ENCODE assay signal across 9 cellular contexts in genomic region chr22:28855355-28856094, GRCh38. TPM values are rescaled to one million over a fixed set of nuclear protein-coding genes. Genes with fewer than 3 reads are reported as not detected.
DNase-seq lines count a peak whose midpoint lies in the region; ATAC-seq, FAIRE-seq and TF ChIP-seq lines count a peak whose summit lies in the region.
"Had no signal": no experiment of that assay in that cellular context is flagged by ENCODE, and none has a peak within 500 bp of the region (broad histone marks: within the 10 kb centered on the region; RNA-seq: fewer than 3 reads in every experiment).

No MANE protein-coding gene starts in this region.

- H3K27me3 ChIP-seq in BJ (ENCODE audit: control insufficient read depth, insufficient read depth, low read length) (peaks cover 2% of the 10 kb centered on the region; the same call in 1 of the 2 replicates), fibroblast of lung (ENCODE audit: control insufficient read depth, insufficient read depth, low read length) (no peaks in the 10 kb centered on the region), upper lobe of left lung (no peaks in the 10 kb centered on the region)

- H3K79me2 ChIP-seq in fibroblast of lung (ENCODE audit: control insufficient read depth, insufficient read depth, low read length) = no peaks in the 10 kb centered on the region

- H3K4me1 ChIP-seq in fibroblast of lung (ENCODE audit: control insufficient read depth, extremely low read depth, insufficient read depth, low read length) (no peaks in the 10 kb centered on the region), upper lobe of left lung (no peaks in the 10 kb centered on the region)

- H3K9me3 Mint-ChIP-seq in nephron = no peaks in the 10 kb centered on the region
- H3K9me3 Mint-ChIP-seq: stimulated activated naive CD8-positive, alpha-beta T cell treated with anti-CD3 and anti-CD28 coated beads, Interleukin-15, Interleukin-2, amounts not matched to agents 100 ng/mL and 50 ng/mL, for 24 hours had no signal

- no peak overlapping the region for H3K27ac Mint-ChIP-seq in nephron
- H3K27ac Mint-ChIP-seq: stimulated activated naive CD8-positive, alpha-beta T cell treated with anti-CD3 and anti-CD28 coated beads, Interleukin-15, Interleukin-2, amounts not matched to agents 100 ng/mL and 50 ng/mL, for 24 hours had no signal

- H3K27ac ChIP-seq in fibroblast of lung (ENCODE audit: insufficient read depth, low read length) (no peak overlapping the region), upper lobe of left lung (no peak overlapping the region)

- H3K4me3 ChIP-seq in BJ (ENCODE audit: low read depth, low read length) = no peak overlapping the region
- no peak overlapping the region for H3K4me3 ChIP-seq in fibroblast of lung (replicated peaks in 1 of 4; ENCODE audit: control extremely low read depth in 1 of 4, insufficient read depth in 1 of 4, low read depth in 3 of 4, low read length in 4 of 4)
- H3K4me3 ChIP-seq in upper lobe of left lung = no peak overlapping the region

- no peaks in the 10 kb centered on the region for H3K27me3 Mint-ChIP-seq in nephron (ENCODE audit: low read depth)

- peak; percentile 78 to 86 for ATAC-seq in upper lobe of left lung (ENCODE audit: low FRiP score in 2 of 2)
- no peak for ATAC-seq in HG03139 (IDR thresholded peaks at IDR 0.05; ENCODE audit: unreplicated experiment)

- no peak overlapping the region for H3K4me3 Mint-ChIP-seq in nephron
- H3K4me3 Mint-ChIP-seq: stimulated activated naive CD8-positive, alpha-beta T cell treated with anti-CD3 and anti-CD28 coated beads, Interleukin-15, Interleukin-2, amounts not matched to agents 100 ng/mL and 50 ng/mL, for 24 hours had no signal

- DNase-seq in BJ (ENCODE audit: low read depth) (peak; percentile 22), GM19239 (ENCODE audit: insufficient read length, low spot score) (peak; percentile 54), NCI-H345 treated with DMSO at 0.1 percent for 48 hours (lab: John Stamatoyannopoulos, UW; ENCODE audit: unreplicated experiment) (peak; percentile 4), activated T-cell treated with anti-CD3 and anti-CD28 coated beads for 24 hours (ENCODE audit: low read depth) (peak; percentile 38), fibroblast of lung (ENCODE audit: low read depth in 2 of 2) (peak; percentile 55 to 82), upper lobe of left lung (peak in 1 of 2 donors; percentile 31)

- 23 to 24% methylated on average over 6 of the region's 6 CpGs for WGBS in upper lobe of left lung, 2 donors

- POLR2A ChIA-PET in BJ (lab: Charles Lee) = interaction anchor here (0.6 kb wide), 1 partner anchor 219 kb away, joined by 3 read pairs; no protein-coding TSS in a partner anchor

- H3K36me3 ChIP-seq in BJ (ENCODE audit: control insufficient read depth, insufficient read depth, low read length) = no peaks in the 10 kb centered on the region
- H3K36me3 ChIP-seq in fibroblast of lung (ENCODE audit: control insufficient read depth, insufficient read depth, low read length) = no peaks in the 10 kb centered on the region
- H3K36me3 ChIP-seq in upper lobe of left lung = no peaks in the 10 kb centered on the region

- no peaks in the 10 kb centered on the region for H3K36me3 Mint-ChIP-seq in nephron (ENCODE audit: low read depth)

- TF ChIP-seq POLR2A in upper lobe of left lung (IDR thresholded peaks at IDR 0.05) = no peak

- CTCF ChIA-PET in BJ (lab: Yijun Ruan, JAX) = interaction anchor here (0.5 to 3.8 kb wide), 37 partner anchors 10 to 833 kb away, joined by 3 to 86 read pairs (median 3); no protein-coding TSS in a partner anchor

- FAIRE-seq in GM19239 (lab: Jason Lieb, UNC) = peak; percentile 87

- no peak for TF ChIP-seq EP300 in upper lobe of left lung (IDR thresholded peaks at IDR 0.05)

- H2AFZ ChIP-seq in fibroblast of lung (ENCODE audit: low read length) = no peak overlapping the region

- H3K4me1 Mint-ChIP-seq in nephron = no peaks in the 10 kb centered on the region

- TF ChIP-seq CTCF in BJ (IDR thresholded peaks at IDR 0.05; ENCODE audit: insufficient read depth, low read depth, low read length) (peak; percentile 84), fibroblast of lung (conservative IDR thresholded peaks at IDR 0.05 in 1 of 2, IDR thresholded peaks at IDR 0.05 in 1 of 2; ENCODE audit: low read depth in 1 of 2, low read length in 2 of 2) (peak; percentile 94 to 95), nephron (IDR thresholded peaks at IDR 0.05; ENCODE audit: unreplicated experiment in 3 of 3) (peak; percentile 86 to 90 (median 87)), upper lobe of left lung (IDR thresholded peaks at IDR 0.05) (peak; percentile 85 to 95 (median 92))

- H3K4me2 ChIP-seq in fibroblast of lung (ENCODE audit: extremely low read depth, insufficient read depth, low read length) = no peak overlapping the region

- no peaks in the 10 kb centered on the region for H3K9me3 ChIP-seq in fibroblast of lung (ENCODE audit: control insufficient read depth, insufficient read depth, low read depth, low read length)
- no peaks in the 10 kb centered on the region for H3K9me3 ChIP-seq in upper lobe of left lung

- no peaks in the 10 kb centered on the region for H4K20me1 ChIP-seq in fibroblast of lung (ENCODE audit: control insufficient read depth, extremely low read depth, insufficient read depth, low read length)

- H3K9ac ChIP-seq in fibroblast of lung (ENCODE audit: insufficient read depth, low read length) = no peak overlapping the region

RNA-seq across cellular contexts. Expression of gene ZNRF3, which starts 27.8 kb away (rescaled TPM):
- polyA plus RNA-seq in BJ (2011; rRNA removed) (0.75 and 1.1 TPM in 2 replicates), fibroblast of lung (1.1 and 2.5 TPM in 2 replicates)
- 1.2 and 1.5 TPM in 2 replicates for polyA minus RNA-seq in BJ (2011; rRNA and poly(A)+ RNA removed)
- total RNA-seq in fibroblast of lung (2.3 and 2.6 TPM in 2 replicates), upper lobe of left lung (10 to 100 TPM; 11.4 to 16.9 (median 14.4) TPM)
- polyA plus RNA-seq in fibroblast of lung (2012) = 1.2 and 3.1 TPM in 2 replicates
- polyA minus RNA-seq in fibroblast of lung (ENCODE audit: low replicate concordance) = 2.6 and 3.8 TPM in 2 replicates

RNA-seq across cellular contexts. Expression of gene XBP1, which starts 55.2 kb away (rescaled TPM):
- polyA plus RNA-seq in BJ (2011; rRNA removed) (223 and 252 TPM in 2 replicates), fibroblast of lung (110 and 144 TPM in 2 replicates)
- polyA minus RNA-seq in BJ (2011; rRNA and poly(A)+ RNA removed) = 165 and 274 TPM in 2 replicates
- total RNA-seq in fibroblast of lung (190 and 241 TPM in 2 replicates), upper lobe of left lung (100 to 1,000 TPM; 208 to 377 (median 279) TPM)
- polyA plus RNA-seq in fibroblast of lung (2012) = 83.1 and 99.5 TPM in 2 replicates
- 139 and 163 TPM in 2 replicates for polyA minus RNA-seq in fibroblast of lung (ENCODE audit: low replicate concordance)
